Comparison of ENCODE assay signal across 1 cellular context in genomic region chr6:137884857-137885256, GRCh38.
TF ChIP-seq lines count a peak whose summit lies in the region.

No MANE protein-coding gene starts in this region.

TF ChIP-seq in GM12878, 131 proteins besides CTCF, POLR2A, EP300 and RAD21:
- TF ChIP-seq ZNF217 (IDR thresholded peaks at IDR 0.05), result 0 out of 2 replicates have a peak, but pooled peaks have one; percentile 45
